Comparison of ENCODE assay signal across 10 cellular contexts in genomic region chr7:92158660-92159575, GRCh38. TPM values are rescaled to one million over a fixed set of nuclear protein-coding genes. Genes with fewer than 3 reads are reported as not detected.
A peak's percentile ranks its signal among the peaks of the same experiment; 100 is the strongest.
DNase-seq lines count a peak whose midpoint lies in the region; ATAC-seq and TF ChIP-seq lines count a peak whose summit lies in the region.
"Had no signal": no experiment of that assay in that cellular context is flagged by ENCODE, and none has a peak within 500 bp of the region (broad histone marks: within the 10 kb centered on the region; RNA-seq: fewer than 3 reads in every experiment).

No MANE protein-coding gene starts in this region.

- H3K36me3 ChIP-seq in MG63 = no peaks in the 10 kb centered on the region
- H3K36me3 ChIP-seq: neutrophil had no signal

- no peak overlapping the region for H3K27ac Mint-ChIP-seq in activated T-cell treated with anti-CD3 and anti-CD28 coated beads, Interleukin-2, amount 50 U/mL, for 72 hours
- H3K27ac Mint-ChIP-seq in type B pancreatic cell = no peak overlapping the region
- H3K27ac Mint-ChIP-seq: IgD-negative memory B cell had no signal

- intact Hi-C loops in Right ventricle myocardium inferior (cut with DNase I) = no loop called here

- no peaks in the 10 kb centered on the region for H3K27me3 ChIP-seq in MG63

- H3K4me3 Mint-ChIP-seq in activated T-cell treated with anti-CD3 and anti-CD28 coated beads, Interleukin-2, amount 50 U/mL, for 72 hours = no peak overlapping the region
- H3K4me3 Mint-ChIP-seq in type B pancreatic cell = no peak overlapping the region
- H3K4me3 Mint-ChIP-seq: IgD-negative memory B cell had no signal

- H3K27me3 Mint-ChIP-seq in activated T-cell treated with anti-CD3 and anti-CD28 coated beads, Interleukin-2, amount 50 U/mL, for 72 hours (ENCODE audit: low read depth) = peaks cover 13% of the 10 kb centered on the region
- peaks cover 4% of the 10 kb centered on the region for H3K27me3 Mint-ChIP-seq in type B pancreatic cell

- peaks cover 7% of the 10 kb centered on the region for H3K4me1 Mint-ChIP-seq in activated T-cell treated with anti-CD3 and anti-CD28 coated beads, Interleukin-2, amount 50 U/mL, for 72 hours (ENCODE audit: low read depth)
- no peaks in the 10 kb centered on the region for H3K4me1 Mint-ChIP-seq in type B pancreatic cell (ENCODE audit: unreplicated experiment)

- H3K9me3 Mint-ChIP-seq in activated T-cell treated with anti-CD3 and anti-CD28 coated beads, Interleukin-2, amount 50 U/mL, for 72 hours = no peaks in the 10 kb centered on the region
- peaks cover 3% of the 10 kb centered on the region for H3K9me3 Mint-ChIP-seq in type B pancreatic cell
- H3K9me3 Mint-ChIP-seq: IgD-negative memory B cell had no signal

- no peak for TF ChIP-seq CTCF in type B pancreatic cell (conservative IDR thresholded peaks at IDR 0.05)

- peak; percentile 97 for DNase-seq in HCEC 1CT
- DNase-seq in MG63 = peak; percentile 58
- DNase-seq in kidney tubule cell (ENCODE audit: low spot score) = peak; percentile 48
- DNase-seq in activated T-cell treated with anti-CD3 and anti-CD28 coated beads, Interleukin-2, amount 50 U/mL, for 72 hours = no peak
- DNase-seq in type B pancreatic cell (ENCODE audit: extremely low spot score, unreplicated experiment) = no peak
- no peak for DNase-seq in Right ventricle myocardium inferior (ENCODE audit: missing footprints)

- H3K9me3 ChIP-seq in MG63 = no peaks in the 10 kb centered on the region
- H3K9me3 ChIP-seq: neutrophil had no signal

- ATAC-seq in GM18508 (IDR thresholded peaks at IDR 0.05; ENCODE audit: insufficient read depth, unreplicated experiment) (peak; percentile 90), HG03469 (IDR thresholded peaks at IDR 0.05; ENCODE audit: unreplicated experiment) (no peak), Right ventricle myocardium inferior (no peak)
- ATAC-seq in activated T-cell treated with anti-CD3 and anti-CD28 coated beads, Interleukin-2, amount 50 U/mL, for 72 hours (replicated peaks in 1 of 2) = no peak

- no peaks in the 10 kb centered on the region for H3K36me3 Mint-ChIP-seq in activated T-cell treated with anti-CD3 and anti-CD28 coated beads, Interleukin-2, amount 50 U/mL, for 72 hours (ENCODE audit: insufficient read depth in 2 of 2)
- H3K36me3 Mint-ChIP-seq in type B pancreatic cell = no peaks in the 10 kb centered on the region
- H3K36me3 Mint-ChIP-seq: IgD-negative memory B cell had no signal

- no peak overlapping the region for H3K4me3 ChIP-seq in MG63

RNA-seq across cellular contexts. Expression of gene LRRD1, which starts 20.0 kb away (rescaled TPM):
- not detected in 2 replicates for total RNA-seq in MG63 (2014; rRNA removed; shearing (Covaris generic); ENCODE audit: low replicate concordance)
- not detected for total RNA-seq in activated T-cell treated with anti-CD3 and anti-CD28 coated beads, Interleukin-2, amount 50 U/mL, for 72 hours
- total RNA-seq in type B pancreatic cell (ENCODE audit: low replicate concordance) = 0.19 TPM in 1 of 2 replicates, not detected in the other
- not detected for total RNA-seq in Right ventricle myocardium inferior

RNA-seq across cellular contexts. Expression of gene CYP51A1, which starts 24.6 kb away (rescaled TPM):
- total RNA-seq in MG63 (2014; rRNA removed; shearing (Covaris generic); ENCODE audit: low replicate concordance) = 38.4 and 57.1 TPM in 2 replicates
- total RNA-seq in activated T-cell treated with anti-CD3 and anti-CD28 coated beads, Interleukin-2, amount 50 U/mL, for 72 hours = 10 to 100 TPM; 29.8 to 29.9 TPM
- 82.8 and 83.0 TPM in 2 replicates for total RNA-seq in type B pancreatic cell (ENCODE audit: low replicate concordance)
- 19.3 TPM for total RNA-seq in Right ventricle myocardium inferior

Comparison
In these comparisons a context has a peak if more than half of its experiments do, and no peak if none do; other contexts are left out.
1. DNase-seq: peak in HCEC 1CT (single experiment), MG63 (single experiment) and kidney tubule cell (single experiment); none in activated T-cell treated with anti-CD3 and anti-CD28 coated beads, Interleukin-2, amount 50 U/mL, for 72 hours (0 of 2), type B pancreatic cell (single experiment) and Right ventricle myocardium inferior (single experiment).